25 cellular contexts compared by ENCODE assay signal in genomic region chr11:124872741-124873140, GRCh38. TPM values are rescaled to one million over a fixed set of nuclear protein-coding genes. Genes with fewer than 3 reads are reported as not detected.
A peak's percentile ranks its signal among the peaks of the same experiment; 100 is the strongest.
DNase-seq lines count a peak whose midpoint lies in the region; ATAC-seq, FAIRE-seq and TF ChIP-seq lines count a peak whose summit lies in the region.
"Had no signal": no experiment of that assay in that cellular context is flagged by ENCODE, and none has a peak within 500 bp of the region (broad histone marks: within the 10 kb centered on the region; RNA-seq: fewer than 3 reads in every experiment).

No MANE protein-coding gene starts in this region.

- H2AK5ac ChIP-seq in mesendoderm (ENCODE audit: low read length): no peak overlapping the region

- TF ChIP-seq POLR2A in HepG2 (IDR thresholded peaks at IDR 0.05; ENCODE audit: insufficient read depth in 1 of 2, low read depth in 2 of 2, low read length in 2 of 2): no peak
- TF ChIP-seq POLR2A in right lobe of liver (IDR thresholded peaks at IDR 0.05): no peak

- H3K9me3 Mint-ChIP-seq in WTC11 (no peaks in the 10 kb centered on the region), progenitor cell of endocrine pancreas (ENCODE audit: low read depth) (no peaks in the 10 kb centered on the region)

- TF ChIP-seq EP300 in HepG2 (IDR thresholded peaks at IDR 0.05; ENCODE audit: low read depth in 2 of 2, low read length in 2 of 2) (no peak), HepG2 (CRISPR knock-in tag; IDR thresholded peaks at IDR 0.05; ENCODE audit: borderline replicate concordance) (no peak)

- H3K36me3 Mint-ChIP-seq in WTC11: no peaks in the 10 kb centered on the region
- no peaks in the 10 kb centered on the region for H3K36me3 Mint-ChIP-seq in progenitor cell of endocrine pancreas (ENCODE audit: insufficient read depth)

- POLR2A ChIA-PET in HepG2 (lab: Yijun Ruan, JAX): no interaction called here
- POLR2A ChIA-PET in WTC11 (lab: Charles Lee): no interaction called here

- H3K27ac Mint-ChIP-seq in WTC11 (no peak overlapping the region), progenitor cell of endocrine pancreas (no peak overlapping the region)

- no peak overlapping the region for H2BK120ac ChIP-seq in mesendoderm (ENCODE audit: low read depth, low read length)

- H3K4me1 ChIP-seq in HepG2 (ENCODE audit: insufficient read depth, low read length): peaks cover 33% of the 10 kb centered on the region
- H3K4me1 ChIP-seq in right lobe of liver: peaks cover 0 to 10% (median 0%) of the 10 kb centered on the region in 4 donors
- H3K4me1 ChIP-seq in mesendoderm (ENCODE audit: control insufficient read depth, low read depth, low read length): no peaks in the 10 kb centered on the region
- H3K4me1 ChIP-seq: SJCRH30 had no signal

- H3K4ac ChIP-seq in mesendoderm (ENCODE audit: low read depth, low read length): no peak overlapping the region

- H3K27ac ChIP-seq in HepG2 (ENCODE audit: extremely low read length, insufficient read depth, low read length): no peak overlapping the region
- H3K27ac ChIP-seq in right lobe of liver: no peak overlapping the region
- no peak overlapping the region for H3K27ac ChIP-seq in mesendoderm (ENCODE audit: low read depth, low read length)
- H3K27ac ChIP-seq: A549, RWPE1, SJCRH30 had no signal

- no peak overlapping the region for H2BK15ac ChIP-seq in mesendoderm (replicated peaks; ENCODE audit: low read depth)

- H3K27me3 ChIP-seq in HepG2 (ENCODE audit: control insufficient read depth in 1 of 2, insufficient read depth in 2 of 2, low read length in 2 of 2) (peaks cover 5 to 71% of the 10 kb centered on the region in 2 experiments; a peak in 4 of 5 replicates), right lobe of liver (peaks cover 8 to 19% of the 10 kb centered on the region in 2 donors), mesendoderm (ENCODE audit: insufficient read depth, low read length, poor library complexity) (peaks cover 36% of the 10 kb centered on the region)
- H3K27me3 ChIP-seq: SJCRH30 had no signal

- no peak for ATAC-seq in HepG2
- ATAC-seq in right lobe of liver: no peak
- peak; percentile 25 for ATAC-seq in WTC11
- no peak for ATAC-seq in GM18858 (IDR thresholded peaks at IDR 0.05; ENCODE audit: unreplicated experiment)
- ATAC-seq: A549, PC-3 had no signal

- intact Hi-C loops in HepG2 (cut with micrococcal nuclease; ENCODE audit: unreplicated experiment): no loop called here
- intact Hi-C loops in right lobe of liver (cut with DNase I): no loop called here

- H2AFZ ChIP-seq in HepG2 (ENCODE audit: low read length): no peak overlapping the region

- no peak overlapping the region for H3K4me3 ChIP-seq in HepG2 (replicated peaks in 1 of 3; ENCODE audit: insufficient read depth in 1 of 3, low read depth in 2 of 3, low read length in 3 of 3)
- H3K4me3 ChIP-seq in right lobe of liver: no peak overlapping the region
- H3K4me3 ChIP-seq in mesendoderm (ENCODE audit: low read length): no peak overlapping the region
- H3K4me3 ChIP-seq: A549, HAP-1, SJCRH30 had no signal

- no peaks in the 10 kb centered on the region for H4K20me1 ChIP-seq in HepG2 (ENCODE audit: insufficient read depth, low read length)

- no peak overlapping the region for H3K18ac ChIP-seq in mesendoderm (ENCODE audit: low read length)

- H3K79me1 ChIP-seq in mesendoderm (ENCODE audit: low read length): no peaks in the 10 kb centered on the region

- H3K4me1 Mint-ChIP-seq in WTC11 (peaks cover 26% of the 10 kb centered on the region), progenitor cell of endocrine pancreas (ENCODE audit: low read depth) (no peaks in the 10 kb centered on the region)

- no peak for TF ChIP-seq RAD21 in HepG2 (CRISPR knock-in tag; IDR thresholded peaks at IDR 0.05)

- no peak for DNase-seq in HepG2 (ENCODE audit: low spot score)
- DNase-seq in right lobe of liver: no peak
- peak; percentile 47 for DNase-seq in WTC11 (ENCODE audit: low spot score)
- peak; percentile 58 for DNase-seq in mesendoderm
- DNase-seq in putamen (ENCODE audit: low spot score): no peak
- DNase-seq in progenitor cell of endocrine pancreas (ENCODE audit: low spot score, unreplicated experiment): no peak
- DNase-seq in activated naive CD4-positive, alpha-beta T cell treated with anti-CD3 and anti-CD28 coated beads, Interleukin-2, amount 50 U/mL, for 16 hours: no peak
- DNase-seq: C1 segment of cervical spinal cord, DMS 273 treated with DMSO at 0.1 percent for 48 hours, GF-D8, NCI-H1436, NCI-H2029 treated with DMSO at 0.1 percent for 48 hours, NCI-H2171 treated with DMSO at 0.1 percent for 48 hours, NCI-H446 treated with DMSO at 0.1 percent for 48 hours, NCI-H748 treated with DMSO at 0.1 percent for 48 hours, PC-3, SJCRH30 had no signal

- TF ChIP-seq CTCF in HepG2 (CRISPR knock-in tag; IDR thresholded peaks at IDR 0.05) (no peak), right lobe of liver (IDR thresholded peaks at IDR 0.05) (no peak), WTC11 (IDR thresholded peaks at IDR 0.05) (no peak), progenitor cell of endocrine pancreas (IDR thresholded peaks at IDR 0.05; ENCODE audit: unreplicated experiment) (no peak)

- BruUV-seq in HepG2 (replicated peaks; lab: Mats Ljungman, UMichigan): no TSS peak

- no peaks in the 10 kb centered on the region for H3K79me2 ChIP-seq in HepG2 (ENCODE audit: insufficient read depth, low read length)
- H3K79me2 ChIP-seq in mesendoderm (ENCODE audit: control insufficient read depth, insufficient read depth, low read length): no peaks in the 10 kb centered on the region

- H3K9ac ChIP-seq in HepG2 (ENCODE audit: insufficient read depth, low read depth, low read length) (no peak overlapping the region), mesendoderm (ENCODE audit: low read length) (no peak overlapping the region)

- H3K23ac ChIP-seq in mesendoderm (ENCODE audit: low read length): no peak overlapping the region

- CTCF ChIA-PET in HepG2 (lab: Yijun Ruan, JAX; ENCODE audit: low intra/inter-chr PET ratio, low total read pairs): no interaction called here
- CTCF ChIA-PET in WTC11 (lab: Charles Lee): interaction anchor here (0.6 to 1.5 kb wide), 4 partner anchors 27 to 126 kb away, joined by 3 to 4 read pairs (median 3); no protein-coding TSS in a partner anchor

- H4K5ac ChIP-seq in mesendoderm (ENCODE audit: low read length): no peak overlapping the region

- H3K9me3 ChIP-seq in HepG2 (ENCODE audit: low read length) (no peaks in the 10 kb centered on the region), right lobe of liver (no peaks in the 10 kb centered on the region)
- H3K9me3 ChIP-seq: A549, HAP-1, SJCRH30 had no signal

- H3K4me3 Mint-ChIP-seq in WTC11 (no peak overlapping the region), progenitor cell of endocrine pancreas (ENCODE audit: low read depth) (no peak overlapping the region)

- in situ Hi-C loops in HepG2 (cut with HindIII; ENCODE audit: extremely low pct_ligation_motif_present, low pct_unique_long_range_greater_than_20kb): no loop called here

- no peak overlapping the region for H4K8ac ChIP-seq in mesendoderm (ENCODE audit: low read depth, low read length)

- H3K36me3 ChIP-seq in HepG2 (replicated peaks in 1 of 2; ENCODE audit: control insufficient read depth in 1 of 2, insufficient read depth in 2 of 2, low read length in 2 of 2): no peaks in the 10 kb centered on the region
- no peaks in the 10 kb centered on the region for H3K36me3 ChIP-seq in right lobe of liver
- H3K36me3 ChIP-seq in mesendoderm (ENCODE audit: control insufficient read depth, insufficient read depth, low read length): no peaks in the 10 kb centered on the region
- H3K36me3 ChIP-seq: HAP-1, SJCRH30 had no signal

- no peak for FAIRE-seq in HepG2 (lab: Jason Lieb, UNC)
- FAIRE-seq: A549, GM12891, GM18507 had no signal

- H3K27me3 Mint-ChIP-seq in WTC11 (ENCODE audit: low read depth) (peaks cover 89% of the 10 kb centered on the region), progenitor cell of endocrine pancreas (peaks cover 87% of the 10 kb centered on the region)

- H2BK5ac ChIP-seq in mesendoderm (ENCODE audit: low read length): no peak overlapping the region

- WGBS in HepG2 (ENCODE audit: low lambda C conversion rate): 0% methylated on average over 3 of the region's 9 CpGs
- no CpG with 5 or more reads among the region's 9 CpGs for WGBS in right lobe of liver (ENCODE audit: insufficient coverage, low coverage, low lambda C conversion rate, missing lambda C conversion rate)
- WGBS in mesendoderm (ENCODE audit: extremely low coverage, insufficient coverage, low lambda C conversion rate): no CpG with 5 or more reads among the region's 9 CpGs

- H3K4me2 ChIP-seq in HepG2 (ENCODE audit: low read depth, low read length): no peak overlapping the region
- no peak overlapping the region for H3K4me2 ChIP-seq in mesendoderm (ENCODE audit: low read length)
- H3K4me2 ChIP-seq: A549 had no signal

- H3K56ac ChIP-seq in mesendoderm (ENCODE audit: low read length): no peak overlapping the region

RNA-seq across cellular contexts. Expression of gene ROBO3, which starts 7.5 kb away (rescaled TPM):
- total RNA-seq in HepG2 (2016; rRNA removed; fragmentation: Illumina TruSeq; extraction: Trizol) (0.07 TPM in 1 of 2 replicates, not detected in the other), right lobe of liver (1 to 10 TPM in 5 of 6 experiments, under 1 TPM in 1; 0.80 to 3.6 (median 1.8) TPM), WTC11 (2021) (21.3 to 27.5 TPM (median 25.3 TPM) in 3 replicates), progenitor cell of endocrine pancreas (9.9 and 10.2 TPM in 2 replicates)
- total RNA-seq in HepG2 (2016; cell fraction: cytosol; rRNA removed; fragmentation: Illumina TruSeq; extraction: Trizol; ENCODE audit: low read depth): not detected in 2 replicates
- 0.28 TPM in 1 of 2 replicates, not detected in the other for total RNA-seq in HepG2 (2016; cell fraction: insoluble cytoplasmic fraction; rRNA removed; fragmentation: Illumina TruSeq; extraction: Trizol)
- 0.24 and 0.25 TPM in 2 replicates for total RNA-seq in HepG2 (2016; cell fraction: membrane; rRNA removed; fragmentation: Illumina TruSeq; extraction: Trizol)
- 0.44 and 0.96 TPM in 2 replicates for total RNA-seq in HepG2 (2016; cell fraction: nucleus; rRNA removed; fragmentation: Illumina TruSeq; extraction: Trizol)
- 2.2 and 2.4 TPM in 2 replicates for polyA plus RNA-seq in HepG2 (2011; rRNA removed)
- polyA plus RNA-seq in HepG2 (2011; cell fraction: cytosol; rRNA removed): 0.49 and 2.1 TPM in 2 replicates
- 10.4 and 24.0 TPM in 2 replicates for polyA plus RNA-seq in HepG2 (2011; cell fraction: nucleus; rRNA removed)
- polyA plus RNA-seq in HepG2 (2012): 2.3 and 3.0 TPM in 2 replicates
- 0.10 and 0.23 TPM in 2 replicates for polyA plus RNA-seq in HepG2 (2016; cell fraction: cytosol; fragmentation: Illumina TruSeq; extraction: Trizol; ENCODE audit: low read depth)
- 0.28 TPM in 1 of 2 replicates, not detected in the other for polyA plus RNA-seq in HepG2 (2016; cell fraction: insoluble cytoplasmic fraction; fragmentation: Illumina TruSeq; extraction: Trizol; ENCODE audit: low read depth)
- polyA plus RNA-seq in HepG2 (2016; cell fraction: membrane; fragmentation: Illumina TruSeq; extraction: Trizol; ENCODE audit: low read depth): 0.50 TPM in 1 of 2 replicates, not detected in the other
- polyA plus RNA-seq in HepG2 (2016; cell fraction: nucleus; fragmentation: Illumina TruSeq; extraction: Trizol; ENCODE audit: insufficient read depth, low read depth): 0.48 and 0.88 TPM in 2 replicates
- 1.2 TPM in 1 of 2 replicates, not detected in the other for polyA minus RNA-seq in HepG2 (2011; rRNA and poly(A)+ RNA removed; ENCODE audit: low replicate concordance)
- not detected in 2 replicates for polyA minus RNA-seq in HepG2 (2011; cell fraction: cytosol; rRNA and poly(A)+ RNA removed)
- 1.2 and 1.7 TPM in 2 replicates for polyA minus RNA-seq in HepG2 (2011; cell fraction: nucleus; rRNA and poly(A)+ RNA removed)
- 7.8 TPM for polyA plus RNA-seq in mesendoderm (2013, experiment 1 of 2)
- 7.7 TPM for polyA plus RNA-seq in mesendoderm (2013, experiment 2 of 2)

RNA-seq across cellular contexts. Expression of gene ROBO4, which starts 24.9 kb away (rescaled TPM):
- total RNA-seq in HepG2 (2016; rRNA removed; fragmentation: Illumina TruSeq; extraction: Trizol): 0.07 TPM in 1 of 2 replicates, not detected in the other
- total RNA-seq in HepG2 (2016; cell fraction: cytosol; rRNA removed; fragmentation: Illumina TruSeq; extraction: Trizol; ENCODE audit: low read depth): not detected in 2 replicates
- total RNA-seq in HepG2 (2016; cell fraction: insoluble cytoplasmic fraction; rRNA removed; fragmentation: Illumina TruSeq; extraction: Trizol): not detected in 2 replicates
- total RNA-seq in HepG2 (2016; cell fraction: membrane; rRNA removed; fragmentation: Illumina TruSeq; extraction: Trizol): not detected in 2 replicates
- total RNA-seq in HepG2 (2016; cell fraction: nucleus; rRNA removed; fragmentation: Illumina TruSeq; extraction: Trizol): not detected in 2 replicates
- polyA plus RNA-seq in HepG2 (2011; rRNA removed): 0.47 and 1.1 TPM in 2 replicates
- 0.21 and 0.60 TPM in 2 replicates for polyA plus RNA-seq in HepG2 (2011; cell fraction: cytosol; rRNA removed)
- 4.1 and 9.2 TPM in 2 replicates for polyA plus RNA-seq in HepG2 (2011; cell fraction: nucleus; rRNA removed)
- 2.2 and 2.4 TPM in 2 replicates for polyA plus RNA-seq in HepG2 (2012)
- not detected in 2 replicates for polyA plus RNA-seq in HepG2 (2016; cell fraction: cytosol; fragmentation: Illumina TruSeq; extraction: Trizol; ENCODE audit: low read depth)
- not detected in 2 replicates for polyA plus RNA-seq in HepG2 (2016; cell fraction: insoluble cytoplasmic fraction; fragmentation: Illumina TruSeq; extraction: Trizol; ENCODE audit: low read depth)
- not detected in 2 replicates for polyA plus RNA-seq in HepG2 (2016; cell fraction: membrane; fragmentation: Illumina TruSeq; extraction: Trizol; ENCODE audit: low read depth)
- 0.51 and 0.55 TPM in 2 replicates for polyA plus RNA-seq in HepG2 (2016; cell fraction: nucleus; fragmentation: Illumina TruSeq; extraction: Trizol; ENCODE audit: insufficient read depth, low read depth)
- polyA minus RNA-seq in HepG2 (2011; rRNA and poly(A)+ RNA removed; ENCODE audit: low replicate concordance): 6.3 TPM in 1 of 2 replicates, not detected in the other
- polyA minus RNA-seq in HepG2 (2011; cell fraction: cytosol; rRNA and poly(A)+ RNA removed): 2.1 and 2.7 TPM in 2 replicates
- 3.7 and 7.2 TPM in 2 replicates for polyA minus RNA-seq in HepG2 (2011; cell fraction: nucleus; rRNA and poly(A)+ RNA removed)
- 10 to 100 TPM in 3 of 6 experiments, 1 to 10 TPM in 3; 3.6 to 18.8 (median 9.0) TPM for total RNA-seq in right lobe of liver
- 0.07 to 0.13 TPM (median 0.09 TPM) in 3 replicates for total RNA-seq in WTC11 (2021)
- not detected for polyA plus RNA-seq in mesendoderm (2013, experiment 1 of 2)
- polyA plus RNA-seq in mesendoderm (2013, experiment 2 of 2): not detected
- total RNA-seq in progenitor cell of endocrine pancreas: not detected in 2 replicates
- polyA plus RNA-seq: A549 had no signal

RNA-seq across cellular contexts. Expression of gene HEPN1, which starts 46.3 kb away (rescaled TPM):
- total RNA-seq in HepG2 (2016; rRNA removed; fragmentation: Illumina TruSeq; extraction: Trizol): not detected in 2 replicates
- total RNA-seq in HepG2 (2016; cell fraction: cytosol; rRNA removed; fragmentation: Illumina TruSeq; extraction: Trizol; ENCODE audit: low read depth): not detected in 2 replicates
- not detected in 2 replicates for total RNA-seq in HepG2 (2016; cell fraction: insoluble cytoplasmic fraction; rRNA removed; fragmentation: Illumina TruSeq; extraction: Trizol)
- not detected in 2 replicates for total RNA-seq in HepG2 (2016; cell fraction: membrane; rRNA removed; fragmentation: Illumina TruSeq; extraction: Trizol)
- not detected in 2 replicates for total RNA-seq in HepG2 (2016; cell fraction: nucleus; rRNA removed; fragmentation: Illumina TruSeq; extraction: Trizol)
- polyA plus RNA-seq in HepG2 (2011; rRNA removed): not detected in 2 replicates
- not detected in 2 replicates for polyA plus RNA-seq in HepG2 (2011; cell fraction: cytosol; rRNA removed)
- polyA plus RNA-seq in HepG2 (2011; cell fraction: nucleus; rRNA removed): not detected in 2 replicates
- 34.1 and 38.2 TPM in 2 replicates for polyA plus RNA-seq in HepG2 (2012)
- polyA plus RNA-seq in HepG2 (2016; cell fraction: cytosol; fragmentation: Illumina TruSeq; extraction: Trizol; ENCODE audit: low read depth): not detected in 2 replicates
- not detected in 2 replicates for polyA plus RNA-seq in HepG2 (2016; cell fraction: insoluble cytoplasmic fraction; fragmentation: Illumina TruSeq; extraction: Trizol; ENCODE audit: low read depth)
- polyA plus RNA-seq in HepG2 (2016; cell fraction: membrane; fragmentation: Illumina TruSeq; extraction: Trizol; ENCODE audit: low read depth): not detected in 2 replicates
- polyA plus RNA-seq in HepG2 (2016; cell fraction: nucleus; fragmentation: Illumina TruSeq; extraction: Trizol; ENCODE audit: insufficient read depth, low read depth): not detected in 2 replicates
- polyA minus RNA-seq in HepG2 (2011; rRNA and poly(A)+ RNA removed; ENCODE audit: low replicate concordance): not detected in 2 replicates
- 0.70 TPM in 1 of 2 replicates, not detected in the other for polyA minus RNA-seq in HepG2 (2011; cell fraction: cytosol; rRNA and poly(A)+ RNA removed)
- 0.26 TPM in 1 of 2 replicates, not detected in the other for polyA minus RNA-seq in HepG2 (2011; cell fraction: nucleus; rRNA and poly(A)+ RNA removed)
- total RNA-seq in right lobe of liver: under 1 TPM in 1 of 6 experiments, not detected in 5; 0.18 TPM
- total RNA-seq in WTC11 (2021): not detected in 3 replicates
- polyA plus RNA-seq in mesendoderm (2013, experiment 1 of 2): not detected
- not detected for polyA plus RNA-seq in mesendoderm (2013, experiment 2 of 2)
- total RNA-seq in progenitor cell of endocrine pancreas: not detected in 2 replicates
- total RNA-seq: Daoy, M059J, PC-3, SJCRH30 had no signal
- polyA plus RNA-seq: A549 had no signal

Comparison
In these comparisons a context has a peak if more than half of its experiments do, and no peak if none do; other contexts are left out.
1. DNase-seq: peak in WTC11 (single experiment) and mesendoderm (single experiment); none in HepG2 (single experiment), right lobe of liver (0 of 3), putamen (single experiment), progenitor cell of endocrine pancreas (single experiment) and activated naive CD4-positive, alpha-beta T cell treated with anti-CD3 and anti-CD28 coated beads, Interleukin-2, amount 50 U/mL, for 16 hours (single experiment).
2. Of the 50 proteins assayed by ChIP-seq in both HepG2 and WTC11: peak only in HepG2: none; only in WTC11: none; in both: NFYB; in neither: 49.